Comparison of ENCODE assay signal across 8 cellular contexts in genomic region chr2:199458017-199458805, GRCh38. TPM values are rescaled to one million over a fixed set of nuclear protein-coding genes. Genes with fewer than 3 reads are reported as not detected.
DNase-seq lines count a peak whose midpoint lies in the region; ATAC-seq, FAIRE-seq and TF ChIP-seq lines count a peak whose summit lies in the region.

No MANE protein-coding gene starts in this region.

- H3K27me3 ChIP-seq in astrocyte (ENCODE audit: insufficient read depth, low read length) (peaks cover 13% of the 10 kb centered on the region), iPS-20b (ENCODE audit: insufficient read depth, low read length) (peaks cover 85% of the 10 kb centered on the region)

- H3K36me3 ChIP-seq in astrocyte (ENCODE audit: insufficient read depth, low read length) (no peaks in the 10 kb centered on the region), iPS-20b (ENCODE audit: insufficient read depth, low read depth, low read length) (no peaks in the 10 kb centered on the region)

- no peaks in the 10 kb centered on the region for H3K36me3 Mint-ChIP-seq in astrocyte (ENCODE audit: low read depth, unreplicated experiment)
- no peaks in the 10 kb centered on the region for H3K36me3 Mint-ChIP-seq in stimulated activated naive B cell treated with anti-CD40 and anti-IgM and Interleukin-4, amounts not matched to agents 10 μg/mL and 1 μg/mL and 100 μg/mL, for 72 hours

- peaks cover 14% of the 10 kb centered on the region for H3K27me3 Mint-ChIP-seq in astrocyte (ENCODE audit: low read depth, unreplicated experiment)
- peaks cover 46 to 67% of the 10 kb centered on the region in 2 donors for H3K27me3 Mint-ChIP-seq in stimulated activated naive B cell treated with anti-CD40 and anti-IgM and Interleukin-4, amounts not matched to agents 10 μg/mL and 1 μg/mL and 100 μg/mL, for 72 hours

- peak overlapping the region; percentile 92 for H3K4me2 ChIP-seq in astrocyte (ENCODE audit: low read length)

- no peaks in the 10 kb centered on the region for H3K9me3 Mint-ChIP-seq in astrocyte (ENCODE audit: unreplicated experiment)
- H3K9me3 Mint-ChIP-seq in stimulated activated naive B cell treated with anti-CD40 and anti-IgM and Interleukin-4, amounts not matched to agents 10 μg/mL and 1 μg/mL and 100 μg/mL, for 72 hours, result peaks cover 0 to 1% of the 10 kb centered on the region in 2 donors

- FAIRE-seq in astrocyte (lab: Jason Lieb, UNC), result no peak

- TF ChIP-seq CTCF in astrocyte (IDR thresholded peaks at IDR 0.05; ENCODE audit: insufficient read depth, low read depth, low read length), result no peak

- peaks cover 12% of the 10 kb centered on the region for H4K20me1 ChIP-seq in astrocyte (ENCODE audit: insufficient read depth, low read length)

- no peak overlapping the region for H3K27ac Mint-ChIP-seq in astrocyte (ENCODE audit: unreplicated experiment)
- H3K27ac Mint-ChIP-seq in stimulated activated naive B cell treated with anti-CD40 and anti-IgM and Interleukin-4, amounts not matched to agents 10 μg/mL and 1 μg/mL and 100 μg/mL, for 72 hours, result peak overlapping the region; percentile 59

- H3K4me3 Mint-ChIP-seq in astrocyte (ENCODE audit: unreplicated experiment), result peak overlapping the region; percentile 95
- peak overlapping the region; percentile 75 to 88 for H3K4me3 Mint-ChIP-seq in stimulated activated naive B cell treated with anti-CD40 and anti-IgM and Interleukin-4, amounts not matched to agents 10 μg/mL and 1 μg/mL and 100 μg/mL, for 72 hours

- H3K4me1 Mint-ChIP-seq in astrocyte (ENCODE audit: low read depth, unreplicated experiment), result peaks cover 3% of the 10 kb centered on the region
- H3K4me1 Mint-ChIP-seq in stimulated activated naive B cell treated with anti-CD40 and anti-IgM and Interleukin-4, amounts not matched to agents 10 μg/mL and 1 μg/mL and 100 μg/mL, for 72 hours, result peaks cover 18 to 38% of the 10 kb centered on the region in 2 donors

- H3K4me1 ChIP-seq in astrocyte (ENCODE audit: insufficient read depth, low read length) (peaks cover 12% of the 10 kb centered on the region), iPS-20b (ENCODE audit: insufficient read depth, low read length) (no peaks in the 10 kb centered on the region; the same call in 1 of the 2 replicates)

- peaks cover 52% of the 10 kb centered on the region for H3K79me2 ChIP-seq in astrocyte (ENCODE audit: insufficient read depth, low read length)

- H3K9me3 ChIP-seq in astrocyte (ENCODE audit: insufficient read depth, low read depth, low read length) (no peaks in the 10 kb centered on the region), iPS-20b (ENCODE audit: insufficient read depth, low read depth, low read length) (no peaks in the 10 kb centered on the region)

- H3K27ac ChIP-seq in astrocyte (ENCODE audit: low read depth, low read length), result peak overlapping the region; percentile 86
- no peak overlapping the region for H3K27ac ChIP-seq in iPS-20b (ENCODE audit: low read length)

- DNase-seq in NCI-H82 (lab: John Stamatoyannopoulos, UW) (peak; percentile 78), NCI-H82 treated with DMSO at 0.1 percent for 48 hours (lab: John Stamatoyannopoulos, UW; ENCODE audit: unreplicated experiment) (no peak), NCI-H526 treated with DMSO at 0.1 percent for 48 hours (lab: John Stamatoyannopoulos, UW) (peak; percentile 58), astrocyte (ENCODE audit: low read depth) (peak; percentile 46), cerebellar nuclear complex (lab: John Stamatoyannopoulos, UW) (no peak)
- no peak for DNase-seq in stimulated activated naive B cell treated with anti-CD40 and anti-IgM and Interleukin-4, amounts not matched to agents 10 μg/mL and 1 μg/mL and 100 μg/mL, for 72 hours

- peak overlapping the region; percentile 95 for H2AFZ ChIP-seq in astrocyte (ENCODE audit: low read depth, low read length)

- H3K9ac ChIP-seq in astrocyte (ENCODE audit: low read length), result peak overlapping the region; percentile 84
- H3K9ac ChIP-seq in iPS-20b (ENCODE audit: low read depth, low read length), result no peak overlapping the region; the same call in 1 of the 2 replicates

- peak overlapping the region; percentile 78 for H3K4me3 ChIP-seq in astrocyte (ENCODE audit: insufficient read depth, low read depth, low read length)
- H3K4me3 ChIP-seq in iPS-20b (ENCODE audit: low read length), result peak overlapping the region; percentile 74

- ATAC-seq in HG02588 (IDR thresholded peaks at IDR 0.05; ENCODE audit: unreplicated experiment), result peak; percentile 25
- ATAC-seq in stimulated activated naive B cell treated with anti-CD40 and anti-IgM and Interleukin-4, amounts not matched to agents 10 μg/mL and 1 μg/mL and 100 μg/mL, for 72 hours (replicated peaks), result peak; percentile 19 to 50

RNA-seq across cellular contexts. Expression of gene SATB2, which starts 0.5 kb away (rescaled TPM):
- 11.6 and 12.3 TPM in 2 replicates for total RNA-seq in astrocyte

Comparison
In these comparisons a context has a peak if more than half of its experiments do, and no peak if none do; other contexts are left out.
1. DNase-seq: peak in NCI-H82 (single experiment), NCI-H526 treated with DMSO at 0.1 percent for 48 hours (single experiment) and astrocyte (single experiment); none in NCI-H82 treated with DMSO at 0.1 percent for 48 hours (single experiment), stimulated activated naive B cell treated with anti-CD40 and anti-IgM and Interleukin-4, amounts not matched to agents 10 μg/mL and 1 μg/mL and 100 μg/mL, for 72 hours (single experiment) and cerebellar nuclear complex (0 of 2).